In the genomic region with DNA sequence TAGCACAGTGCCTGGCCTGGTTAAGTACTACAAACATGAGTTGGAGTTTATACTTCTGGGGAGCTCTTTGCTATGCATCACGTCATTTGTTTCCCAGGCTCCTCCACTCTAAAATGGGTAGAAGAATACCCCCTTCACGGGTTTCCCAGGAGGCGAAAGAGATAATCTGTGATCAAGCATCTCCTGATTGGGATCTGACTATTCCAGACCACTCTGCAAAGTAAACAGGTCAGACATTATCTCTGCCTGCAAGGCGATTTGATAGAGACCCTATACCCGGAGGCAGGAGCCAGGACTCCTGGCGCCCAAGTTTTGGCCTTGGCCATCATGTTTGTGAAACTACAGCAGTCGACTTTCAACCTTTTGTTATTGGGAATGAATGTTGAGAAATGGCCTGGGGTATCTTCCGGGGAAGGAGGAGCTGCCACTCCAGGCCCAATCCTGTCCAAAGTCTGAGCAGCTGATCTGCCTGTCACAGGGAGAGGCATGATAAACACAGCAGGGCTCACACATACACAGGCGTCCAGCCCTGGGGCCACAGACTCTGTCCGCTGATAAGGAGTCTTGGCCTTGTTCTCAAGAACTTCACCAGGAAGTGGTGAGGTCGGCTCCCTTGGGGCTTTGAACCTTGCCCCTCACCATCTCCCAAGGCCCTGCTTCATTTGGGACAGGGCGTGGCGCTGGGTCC, we compare ENCODE assay signal across 20 cellular contexts.
"Had no signal": no experiment of that assay in that cellular context is flagged by ENCODE, and none has a peak within 500 bp of the region (broad histone marks: within the 10 kb centered on the region; RNA-seq: fewer than 3 reads in every experiment).

No MANE protein-coding gene starts in this region.

- FAIRE-seq: astrocyte, islet of Langerhans, pancreas had no signal

- H3K27ac ChIP-seq: adrenal gland, breast epithelium, pancreas, sigmoid colon, spleen, thoracic aorta had no signal

- DNase-seq: activated CD4-positive, alpha-beta T cell treated with anti-CD3 and anti-CD28 coated beads for 36 hours; activated CD4-positive, alpha-beta T cell treated with anti-CD3 and anti-CD28 coated beads, Interleukin-2, amount 50 U/mL, for 48 hours; activated gamma-delta T cell treated with Interleukin-2 at 50 U/mL for 16 hours; adrenal gland; cerebellar nuclear complex; effector memory CD8-positive, alpha-beta T cell; mammary epithelial cell; natural killer cell; pancreas; sigmoid colon; spleen; stimulated activated CD4-positive, alpha-beta T cell treated with anti-CD3 and anti-CD28 coated beads, Interleukin-4, amount 100 ng/mL, for 4 hours; SW 1271; T-helper 2 cell had no signal

- H3K36me3 ChIP-seq: adrenal gland, breast epithelium, pancreas, sigmoid colon, spleen, thoracic aorta had no signal

- H3K4me1 ChIP-seq: adrenal gland, breast epithelium, pancreas, sigmoid colon, spleen had no signal

- H3K9me3 ChIP-seq: adrenal gland, breast epithelium, pancreas, sigmoid colon, thoracic aorta had no signal

- H3K4me3 ChIP-seq: adrenal gland, breast epithelium, pancreas, sigmoid colon, spleen, thoracic aorta had no signal

- ATAC-seq: activated CD4-positive, alpha-beta T cell treated with anti-CD3 and anti-CD28 coated beads for 36 hours; activated naive CD4-positive, alpha-beta T cell treated with anti-CD3 and anti-CD28 coated beads, Interleukin-2, amount 50 U/mL, for 72 hours; effector memory CD8-positive, alpha-beta T cell; natural killer cell; stimulated activated memory B cell treated with anti-CD40 and anti-IgM and Interleukin-4, amounts not matched to agents 10 μg/mL and 1 μg/mL and 100 μg/mL, for 72 hours had no signal

- H3K27me3 ChIP-seq: adrenal gland, breast epithelium, pancreas, sigmoid colon, spleen had no signal
